ENCODE assay signal across 8 cellular contexts in the genomic region with DNA sequence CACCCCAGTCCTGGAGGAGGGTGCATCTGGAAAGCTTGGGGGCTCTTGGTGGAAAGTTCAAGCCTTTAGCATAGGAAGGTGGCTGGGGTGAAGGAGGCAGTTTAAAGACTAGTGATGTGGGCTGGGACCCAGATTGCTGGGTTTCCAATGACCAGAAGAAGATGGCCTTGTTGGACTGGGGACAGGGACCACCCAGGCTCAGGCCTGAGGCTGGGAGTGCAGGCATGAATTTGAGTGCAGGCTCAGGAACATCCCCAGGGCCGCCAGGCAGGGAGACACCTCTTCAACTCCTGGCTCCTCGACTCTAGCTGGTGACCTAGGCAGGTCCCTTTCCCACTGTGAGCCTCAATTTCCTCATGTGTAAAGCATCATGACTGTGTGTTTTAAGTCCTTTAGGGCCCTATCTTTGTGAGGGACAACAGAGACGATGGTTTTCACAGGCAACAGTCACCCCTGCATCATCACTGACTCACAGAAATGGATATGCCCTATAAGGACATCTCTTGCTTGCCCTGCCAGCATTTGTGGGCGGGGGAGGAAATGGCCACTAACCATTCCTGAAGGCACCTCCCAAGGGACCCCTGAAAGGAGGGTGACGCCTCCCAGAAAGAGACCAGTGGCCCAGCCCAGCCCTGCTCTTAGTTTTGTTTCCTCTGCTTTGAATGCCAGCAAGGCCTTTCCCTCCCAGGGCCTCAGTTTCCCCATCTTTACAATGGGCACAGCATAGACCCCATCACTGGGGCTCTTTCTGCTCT. TPM values are rescaled to one million over a fixed set of nuclear protein-coding genes. Genes with fewer than 3 reads are reported as not detected.
DNase-seq lines count a peak whose midpoint lies in the region; ATAC-seq and TF ChIP-seq lines count a peak whose summit lies in the region.

No MANE protein-coding gene starts in this region.

- intact Hi-C loops in PC-3 (cut with micrococcal nuclease), result no loop called here

- DNase-seq in AG09319 (ENCODE audit: extremely low read depth, low read depth) (peak; percentile 54), PC-3 (peak; percentile 74), brain microvascular endothelial cell (peak; percentile 98), hypothalamus (lab: John Stamatoyannopoulos, UW) (no peak), medulla oblongata (ENCODE audit: extremely low spot score) (no peak), NCI-H345 (lab: John Stamatoyannopoulos, UW) (no peak)

- H3K27ac ChIP-seq in PC-3 (ENCODE audit: low read length) (0 out of 2 replicates have a peak overlapping the region, but pooled peaks have one; percentile 32), brain microvascular endothelial cell (peak overlapping the region; percentile 99)

- no peaks in the 10 kb centered on the region for H4K20me1 ChIP-seq in PC-3 (ENCODE audit: low read length)

- no peak overlapping the region for H3K4me2 ChIP-seq in PC-3 (ENCODE audit: low read length)

- ATAC-seq in GM21390 (IDR thresholded peaks at IDR 0.05; ENCODE audit: unreplicated experiment) (peak; percentile 45), PC-3 (peak; percentile 88)

- H3K9me3 ChIP-seq in PC-3 (ENCODE audit: low read length) (no peaks in the 10 kb centered on the region), mucosa of stomach (ENCODE audit: control insufficient read depth, low read length) (no peaks in the 10 kb centered on the region)

- peaks cover 9% of the 10 kb centered on the region for H3K4me1 ChIP-seq in PC-3 (ENCODE audit: insufficient read depth, low read length)
- peaks cover 14% of the 10 kb centered on the region for H3K4me1 ChIP-seq in mucosa of stomach (ENCODE audit: control insufficient read depth, insufficient read depth, low read length)

- no TSS peak for BruUV-seq in PC-3 (replicated peaks; lab: Mats Ljungman, UMichigan)

- POLR2A ChIA-PET in PC-3 (lab: Charles Lee; ENCODE audit: unreplicated experiment), result no interaction called here

- H3K9me2 ChIP-seq in PC-3 (replicated peaks; ENCODE audit: low read length), result no peaks in the 10 kb centered on the region

- H3K79me2 ChIP-seq in PC-3 (ENCODE audit: low read length), result no peaks in the 10 kb centered on the region

- H3F3A ChIP-seq in PC-3 (ENCODE audit: low read length, unreplicated experiment), result no peaks in the 10 kb centered on the region

- H3K36me3 ChIP-seq in PC-3 (ENCODE audit: low read depth, low read length) (no peaks in the 10 kb centered on the region), brain microvascular endothelial cell (replicated peaks) (peaks cover 2% of the 10 kb centered on the region), mucosa of stomach (ENCODE audit: control insufficient read depth, insufficient read depth, low read length) (no peaks in the 10 kb centered on the region)

- H3K4me3 ChIP-seq in PC-3 (ENCODE audit: low read length) (no peak overlapping the region), brain microvascular endothelial cell (ENCODE audit: low read depth, low read length) (no peak overlapping the region), mucosa of stomach (ENCODE audit: low read length) (no peak overlapping the region)

- TF ChIP-seq CTCF in AG09319 (IDR thresholded peaks at IDR 0.05; ENCODE audit: low read depth, low read length) (no peak), PC-3 (conservative IDR thresholded peaks at IDR 0.05; ENCODE audit: low read depth, low read length) (no peak), brain microvascular endothelial cell (IDR thresholded peaks at IDR 0.05; ENCODE audit: low read depth, low read length, missing control alignments) (no peak)

- H3K9ac ChIP-seq in PC-3 (ENCODE audit: low read length), result no peak overlapping the region
- peak overlapping the region; percentile 38 for H3K9ac ChIP-seq in mucosa of stomach (ENCODE audit: low read length)

- in situ Hi-C loops in brain microvascular endothelial cell (cut with HindIII; ENCODE audit: low pct_ligation_motif_present, low sequenced_read_pairs), result no loop called here

- CTCF ChIA-PET in PC-3 (lab: Charles Lee), result no interaction called here

- no peak overlapping the region for H2AFZ ChIP-seq in PC-3 (ENCODE audit: low read length)

- H3K27me3 ChIP-seq in PC-3 (ENCODE audit: low read length) (no peaks in the 10 kb centered on the region), brain microvascular endothelial cell (replicated peaks) (no peaks in the 10 kb centered on the region), mucosa of stomach (ENCODE audit: control insufficient read depth, insufficient read depth, low read length) (no peaks in the 10 kb centered on the region)

RNA-seq across cellular contexts. Expression of gene NLRC5, which starts 11.1 kb away (rescaled TPM):
- total RNA-seq in PC-3 (2014; rRNA removed), result 0.98 and 4.4 TPM in 2 replicates

RNA-seq across cellular contexts. Expression of gene CETP, which starts 38.7 kb away (rescaled TPM):
- total RNA-seq in PC-3 (2014; rRNA removed), result not detected in 2 replicates

Comparison
In these comparisons a context has a peak if more than half of its experiments do, and no peak if none do; other contexts are left out.
1. DNase-seq: peak in AG09319 (single experiment), PC-3 (single experiment) and brain microvascular endothelial cell (single experiment); none in hypothalamus (0 of 51), medulla oblongata (single experiment) and NCI-H345 (single experiment).